In genomic region chr7:152464312-152465117, GRCh38 we compare ENCODE assay signal across 1 cellular context.
TF ChIP-seq lines count a peak whose summit lies in the region.

No MANE protein-coding gene starts in this region.

TF ChIP-seq in GM12878, 131 proteins besides CTCF, POLR2A, EP300 and RAD21 (continued from another document and continues in another):
- TF ChIP-seq, protein P1, sequence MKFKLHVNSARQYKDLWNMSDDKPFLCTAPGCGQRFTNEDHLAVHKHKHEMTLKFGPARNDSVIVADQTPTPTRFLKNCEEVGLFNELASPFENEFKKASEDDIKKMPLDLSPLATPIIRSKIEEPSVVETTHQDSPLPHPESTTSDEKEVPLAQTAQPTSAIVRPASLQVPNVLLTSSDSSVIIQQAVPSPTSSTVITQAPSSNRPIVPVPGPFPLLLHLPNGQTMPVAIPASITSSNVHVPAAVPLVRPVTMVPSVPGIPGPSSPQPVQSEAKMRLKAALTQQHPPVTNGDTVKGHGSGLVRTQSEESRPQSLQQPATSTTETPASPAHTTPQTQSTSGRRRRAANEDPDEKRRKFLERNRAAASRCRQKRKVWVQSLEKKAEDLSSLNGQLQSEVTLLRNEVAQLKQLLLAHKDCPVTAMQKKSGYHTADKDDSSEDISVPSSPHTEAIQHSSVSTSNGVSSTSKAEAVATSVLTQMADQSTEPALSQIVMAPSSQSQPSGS (IDR thresholded peaks at IDR 0.05; ENCODE audit: low read length), result no peak
- no peak; the same call in 1 of the 2 replicates for TF ChIP-seq ZNF24 (IDR thresholded peaks at IDR 0.05)
- no peak for TF ChIP-seq HDAC2 (IDR thresholded peaks at IDR 0.05)
- no peak for TF ChIP-seq ASH2L (IDR thresholded peaks at IDR 0.05; ENCODE audit: borderline replicate concordance, low read depth)
- peak; percentile 85 for TF ChIP-seq PBX3 (IDR thresholded peaks at IDR 0.05; ENCODE audit: insufficient replicate concordance, low read depth, low read length)
- TF ChIP-seq ZBED1 (IDR thresholded peaks at IDR 0.05; ENCODE audit: borderline replicate concordance), result no peak
- TF ChIP-seq BCL11A (IDR thresholded peaks at IDR 0.05; ENCODE audit: low read depth, low read length), result no peak
- TF ChIP-seq POLR2AphosphoS2 (IDR thresholded peaks at IDR 0.05; ENCODE audit: low read depth, low read length), result no peak
- TF ChIP-seq CBX3 (IDR thresholded peaks at IDR 0.05; ENCODE audit: borderline replicate concordance, low read depth), result no peak
- no peak for TF ChIP-seq E2F4 (IDR thresholded peaks at IDR 0.05; ENCODE audit: low read depth, low read length)
- no peak for TF ChIP-seq TCF7 (IDR thresholded peaks at IDR 0.05; ENCODE audit: borderline replicate concordance)
- 0 out of 2 replicates have a peak, but pooled peaks have one; percentile 6 for TF ChIP-seq PAX5 (IDR thresholded peaks at IDR 0.05; ENCODE audit: borderline replicate concordance, low read depth, low read length)
- no peak for TF ChIP-seq SUPT20H (IDR thresholded peaks at IDR 0.05; ENCODE audit: borderline replicate concordance, control insufficient read depth, low read depth, low read length)
- no peak for TF ChIP-seq BMI1 (IDR thresholded peaks at IDR 0.05; ENCODE audit: borderline replicate concordance)
- TF ChIP-seq EGR1 (IDR thresholded peaks at IDR 0.05; ENCODE audit: borderline replicate concordance in 1 of 2, low read depth in 2 of 2, low read length in 2 of 2), result peak in 1 of 2 experiments; percentile 84; a peak in 2 of 3 replicates
- TF ChIP-seq NR2C2 (IDR thresholded peaks at IDR 0.05; ENCODE audit: borderline replicate concordance, control insufficient read depth, insufficient read length, low read depth), result no peak
- no peak for TF ChIP-seq FOXM1 (IDR thresholded peaks at IDR 0.05; ENCODE audit: low read depth, low read length)
- TF ChIP-seq ZNF622 (IDR thresholded peaks at IDR 0.05), result no peak
- no peak for TF ChIP-seq MEF2A (IDR thresholded peaks at IDR 0.05; ENCODE audit: insufficient read depth, low read depth, low read length)
- TF ChIP-seq ATF7 (IDR thresholded peaks at IDR 0.05; ENCODE audit: low read depth), result no peak
- peak; percentile 94; the same call in 1 of the 2 replicates for TF ChIP-seq RB1 (IDR thresholded peaks at IDR 0.05; ENCODE audit: borderline replicate concordance)
- TF ChIP-seq MTA3 (IDR thresholded peaks at IDR 0.05; ENCODE audit: borderline replicate concordance, low read length), result peak; percentile 39; the same call in 1 of the 2 replicates
- peak; percentile 36 for TF ChIP-seq BCL3 (IDR thresholded peaks at IDR 0.05; ENCODE audit: borderline replicate concordance, insufficient read depth, low read depth, low read length, poor library complexity, severe bottlenecking)
- no peak for TF ChIP-seq FOS (IDR thresholded peaks at IDR 0.05; ENCODE audit: borderline replicate concordance, extremely low read depth, insufficient read length)
- TF ChIP-seq IRF4 (IDR thresholded peaks at IDR 0.05; ENCODE audit: low read depth, low read length), result 0 out of 2 replicates have a peak, but pooled peaks have one; percentile 11
- peak; percentile 84; the same call in 1 of the 2 replicates for TF ChIP-seq CBX5 (IDR thresholded peaks at IDR 0.05; ENCODE audit: low read depth)
- no peak for TF ChIP-seq SREBF2 (IDR thresholded peaks at IDR 0.05; ENCODE audit: low read length)
- TF ChIP-seq BACH1 (IDR thresholded peaks at IDR 0.05; ENCODE audit: borderline replicate concordance), result peak; percentile 98
- no peak for TF ChIP-seq SIX5 (IDR thresholded peaks at IDR 0.05; ENCODE audit: low read depth, low read length, severe bottlenecking)
- TF ChIP-seq, protein P2, sequence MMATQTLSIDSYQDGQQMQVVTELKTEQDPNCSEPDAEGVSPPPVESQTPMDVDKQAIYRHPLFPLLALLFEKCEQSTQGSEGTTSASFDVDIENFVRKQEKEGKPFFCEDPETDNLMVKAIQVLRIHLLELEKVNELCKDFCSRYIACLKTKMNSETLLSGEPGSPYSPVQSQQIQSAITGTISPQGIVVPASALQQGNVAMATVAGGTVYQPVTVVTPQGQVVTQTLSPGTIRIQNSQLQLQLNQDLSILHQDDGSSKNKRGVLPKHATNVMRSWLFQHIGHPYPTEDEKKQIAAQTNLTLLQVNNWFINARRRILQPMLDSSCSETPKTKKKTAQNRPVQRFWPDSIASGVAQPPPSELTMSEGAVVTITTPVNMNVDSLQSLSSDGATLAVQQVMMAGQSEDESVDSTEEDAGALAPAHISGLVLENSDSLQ (IDR thresholded peaks at IDR 0.05), result no peak
- TF ChIP-seq TBL1XR1 (IDR thresholded peaks at IDR 0.05; ENCODE audit: low read depth, low read length), result no peak
- TF ChIP-seq MLLT1 (IDR thresholded peaks at IDR 0.05), result 0 out of 2 replicates have a peak, but pooled peaks have one; percentile 23
- TF ChIP-seq JUND (IDR thresholded peaks at IDR 0.05; ENCODE audit: low read depth, low read length), result no peak
- no peak for TF ChIP-seq NFIC (IDR thresholded peaks at IDR 0.05; ENCODE audit: low read depth, low read length)
- TF ChIP-seq STAT1 (conservative IDR thresholded peaks at IDR 0.05), result peak; percentile 24
- TF ChIP-seq NR2F1 (conservative IDR thresholded peaks at IDR 0.05), result peak; percentile 97
- no peak for TF ChIP-seq CHD4 (IDR thresholded peaks at IDR 0.05)
- peak; percentile 90 for TF ChIP-seq ZNF217 (IDR thresholded peaks at IDR 0.05)
- 0 out of 2 replicates have a peak, but pooled peaks have one; percentile 81 for TF ChIP-seq ZNF687 (IDR thresholded peaks at IDR 0.05)
- TF ChIP-seq, protein P3, sequence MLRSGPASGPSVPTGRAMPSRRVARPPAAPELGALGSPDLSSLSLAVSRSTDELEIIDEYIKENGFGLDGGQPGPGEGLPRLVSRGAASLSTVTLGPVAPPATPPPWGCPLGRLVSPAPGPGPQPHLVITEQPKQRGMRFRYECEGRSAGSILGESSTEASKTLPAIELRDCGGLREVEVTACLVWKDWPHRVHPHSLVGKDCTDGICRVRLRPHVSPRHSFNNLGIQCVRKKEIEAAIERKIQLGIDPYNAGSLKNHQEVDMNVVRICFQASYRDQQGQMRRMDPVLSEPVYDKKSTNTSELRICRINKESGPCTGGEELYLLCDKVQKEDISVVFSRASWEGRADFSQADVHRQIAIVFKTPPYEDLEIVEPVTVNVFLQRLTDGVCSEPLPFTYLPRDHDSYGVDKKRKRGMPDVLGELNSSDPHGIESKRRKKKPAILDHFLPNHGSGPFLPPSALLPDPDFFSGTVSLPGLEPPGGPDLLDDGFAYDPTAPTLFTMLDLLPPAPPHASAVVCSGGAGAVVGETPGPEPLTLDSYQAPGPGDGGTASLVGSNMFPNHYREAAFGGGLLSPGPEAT (IDR thresholded peaks at IDR 0.05; ENCODE audit: low read depth), result no peak
- peak; percentile 79 to 87 for TF ChIP-seq BHLHE40 (IDR thresholded peaks at IDR 0.05; ENCODE audit: borderline replicate concordance in 1 of 2, low read depth in 2 of 2, low read length in 1 of 2)
- TF ChIP-seq LARP7 (IDR thresholded peaks at IDR 0.05), result peak; percentile 99
- TF ChIP-seq ZNF384 (IDR thresholded peaks at IDR 0.05; ENCODE audit: borderline replicate concordance, low read depth, low read length), result no peak
- TF ChIP-seq SKIL (IDR thresholded peaks at IDR 0.05; ENCODE audit: low read depth, poor library complexity, severe bottlenecking), result peak; percentile 24
- TF ChIP-seq NR2C1 (IDR thresholded peaks at IDR 0.05), result peak; percentile 62
